Comparison of ENCODE assay signal across 1 cellular context in genomic region chr16:9677301-9677653, GRCh38.
TF ChIP-seq lines count a peak whose summit lies in the region.

No MANE protein-coding gene starts in this region.

TF ChIP-seq in GM23338, 12 proteins besides CTCF, POLR2A, EP300 and RAD21 (continued from another document):
- TF ChIP-seq ETS1 (IDR thresholded peaks at IDR 0.05) (no peak), EZH2 (IDR thresholded peaks at IDR 0.05; ENCODE audit: low read depth, unreplicated experiment) (no peak), ZNF331 (CRISPR knock-in tag; IDR thresholded peaks at IDR 0.05; ENCODE audit: low read depth) (no peak), POLR2AphosphoS5 (IDR thresholded peaks at IDR 0.05; ENCODE audit: low read depth) (no peak; the same call in 1 of the 2 replicates), NANOG (IDR thresholded peaks at IDR 0.05; ENCODE audit: borderline replicate concordance) (no peak), EZH2phosphoT487 (IDR thresholded peaks at IDR 0.05; ENCODE audit: unreplicated experiment) (no peak)
TF ChIP-seq in GM23338: peak in this region for 0.
